8 cellular contexts compared by ENCODE assay signal in the genomic region with DNA sequence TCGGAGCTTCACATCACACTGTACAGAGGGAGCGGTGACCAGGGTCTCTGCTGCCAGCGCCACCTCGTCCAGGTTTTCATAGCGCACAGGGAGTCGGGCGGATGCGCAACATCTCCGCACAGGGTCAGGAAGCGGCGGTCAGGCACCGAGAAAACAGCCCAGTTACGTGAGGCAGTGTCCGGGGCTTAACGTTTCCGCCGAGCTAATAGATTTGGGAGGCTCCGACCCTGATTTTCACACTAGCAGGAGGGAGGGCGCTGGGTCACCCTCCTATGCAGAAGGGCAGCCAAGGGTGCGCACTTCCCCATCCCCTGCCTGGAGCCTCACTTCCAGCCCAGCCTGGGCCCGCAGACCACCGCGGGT. TPM values are rescaled to one million over a fixed set of nuclear protein-coding genes. Genes with fewer than 3 reads are reported as not detected.
A peak's percentile ranks its signal among the peaks of the same experiment; 100 is the strongest.
DNase-seq lines count a peak whose midpoint lies in the region; ATAC-seq and TF ChIP-seq lines count a peak whose summit lies in the region.

No MANE protein-coding gene starts in this region.

- no peak overlapping the region for H2BK120ac ChIP-seq in IMR-90 (ENCODE audit: low read depth, low read length)

- peak overlapping the region; percentile 6; the same call in 1 of the 2 replicates for H3K4me2 ChIP-seq in IMR-90 (ENCODE audit: low read depth, low read length)

- dilution Hi-C loops in IMR-90 (cut with HindIII; ENCODE audit: low sequenced_read_pairs, unreplicated experiment), result no loop called here

- intact Hi-C loops in IMR-90 (cut with micrococcal nuclease) (no loop called here), colonic mucosa (cut with DNase I) (no loop called here)

- no peaks in the 10 kb centered on the region for H3K9me1 ChIP-seq in IMR-90 (ENCODE audit: insufficient read depth, low read length)

- H3K23ac ChIP-seq in IMR-90 (ENCODE audit: low read depth, low read length), result no peak overlapping the region; the same call in 1 of the 2 replicates

- no peak for TF ChIP-seq CTCF in AG10803 (conservative IDR thresholded peaks at IDR 0.05; ENCODE audit: low read length)
- no peak for TF ChIP-seq CTCF in IMR-90 (conservative IDR thresholded peaks at IDR 0.05; ENCODE audit: low read depth, low read length)
- TF ChIP-seq CTCF in colonic mucosa (IDR thresholded peaks at IDR 0.05), result no peak

- H4K5ac ChIP-seq in IMR-90 (ENCODE audit: low read depth, low read length), result no peak overlapping the region

- H3K14ac ChIP-seq in IMR-90 (replicated peaks; ENCODE audit: low read depth, low read length), result no peak overlapping the region

- H3K36me3 ChIP-seq in IMR-90 (ENCODE audit: control insufficient read depth, insufficient read depth, low read length) (no peaks in the 10 kb centered on the region), colonic mucosa (no peaks in the 10 kb centered on the region)

- DNase-seq in AG10803 (ENCODE audit: low read depth) (no peak), IMR-90 (no peak), colonic mucosa (no peak), naive B cell (peak; percentile 2), AG08395 (ENCODE audit: low spot score) (no peak), pons (ENCODE audit: low spot score) (no peak)

- H4K20me1 ChIP-seq in IMR-90 (ENCODE audit: insufficient read depth, low read length), result no peaks in the 10 kb centered on the region

- no peak overlapping the region for H2BK15ac ChIP-seq in IMR-90 (ENCODE audit: low read depth, low read length)

- no peak overlapping the region for H3K18ac ChIP-seq in IMR-90 (ENCODE audit: low read depth, low read length)

- H3K56ac ChIP-seq in IMR-90 (ENCODE audit: extremely low read depth, insufficient read depth, low read length), result no peak overlapping the region

- in situ Hi-C loops in IMR-90 (cut with MboI; ENCODE audit: low sequenced_read_pairs), result no loop called here

- H3K27ac ChIP-seq in IMR-90 (ENCODE audit: insufficient read depth, low read length) (no peak overlapping the region), colonic mucosa (no peak overlapping the region)

- ATAC-seq in IMR-90 (ENCODE audit: low read depth), result peak; percentile 11; the same call in 1 of the 2 replicates
- peak; percentile 17 to 32 for ATAC-seq in naive B cell (ENCODE audit: low read depth in 2 of 2)
- ATAC-seq in HG03108 (IDR thresholded peaks at IDR 0.05; ENCODE audit: unreplicated experiment), result no peak
- ATAC-seq in HG03159 (IDR thresholded peaks at IDR 0.05; ENCODE audit: unreplicated experiment), result no peak

- BruUV-seq in IMR-90 (replicated peaks; lab: Mats Ljungman, UMichigan), result no TSS peak

- no peak overlapping the region for H3K9ac ChIP-seq in IMR-90 (ENCODE audit: low read depth, low read length)
- no peak overlapping the region for H3K9ac ChIP-seq in colonic mucosa (ENCODE audit: low read depth in 2 of 2, low read length in 2 of 2)

- H3K27me3 ChIP-seq in IMR-90 (ENCODE audit: control insufficient read depth, insufficient read depth, low read length) (peaks cover 47% of the 10 kb centered on the region), colonic mucosa (peaks cover 49% of the 10 kb centered on the region)

- no peak overlapping the region for H4K8ac ChIP-seq in IMR-90 (ENCODE audit: low read depth in 2 of 2, low read length in 2 of 2)

- H3K4me3 ChIP-seq in AG10803 (ENCODE audit: low read length) (peak overlapping the region; percentile 20; the same call in 1 of the 2 replicates), IMR-90 (ENCODE audit: insufficient read depth, low read depth, low read length) (no peak overlapping the region; the same call in 1 of the 2 replicates), colonic mucosa (peak overlapping the region; percentile 59)

- CTCF ChIA-PET in IMR-90 (lab: Yijun Ruan, JAX), result no interaction called here

- H3K27ac Mint-ChIP-seq in naive B cell, result peak overlapping the region in 3 of 6 donors; percentile 38 to 78 (median 59)

- H2BK20ac ChIP-seq in IMR-90 (ENCODE audit: low read depth, low read length), result no peak overlapping the region

- peak overlapping the region; percentile 76 for H2AFZ ChIP-seq in IMR-90 (replicated peaks; ENCODE audit: low read length, poor library complexity)

- 0% methylated on average over 3 of the region's 23 CpGs; no CpG with 5 or more reads in 1 of the 2 experiments for WGBS in IMR-90 (ENCODE audit: extremely low coverage in 2 of 2, insufficient read length in 1 of 2), 2 experiments

- no peak overlapping the region for H2BK5ac ChIP-seq in IMR-90 (ENCODE audit: low read depth, low read length, poor library complexity, severe bottlenecking)

- H3K36me3 Mint-ChIP-seq in naive B cell, result peaks cover 0 to 5% of the 10 kb centered on the region in 2 donors

- no peaks in the 10 kb centered on the region for H3K79me1 ChIP-seq in IMR-90 (ENCODE audit: low read depth in 1 of 2, low read length in 2 of 2)

- H3K4me3 Mint-ChIP-seq in naive B cell, result peak overlapping the region; percentile 71 to 90 (median 84)

- TF ChIP-seq POLR2A in IMR-90 (IDR thresholded peaks at IDR 0.05; ENCODE audit: low read depth, low read length), result no peak

- peaks cover 0 to 12% (median 3%) of the 10 kb centered on the region in 7 donors for H3K9me3 Mint-ChIP-seq in naive B cell

- no peak overlapping the region for H4K91ac ChIP-seq in IMR-90 (ENCODE audit: insufficient read depth, low read depth, low read length)

- H3K9me3 ChIP-seq in IMR-90 (ENCODE audit: control insufficient read depth, insufficient read depth, low read length) (no peaks in the 10 kb centered on the region), colonic mucosa (no peaks in the 10 kb centered on the region)

- H3K27me3 Mint-ChIP-seq in naive B cell, result peaks cover 50 to 87% (median 81%) of the 10 kb centered on the region in 3 donors

- no peak overlapping the region for H3K4ac ChIP-seq in IMR-90 (ENCODE audit: low read depth, low read length)

- no peak overlapping the region for H2AK5ac ChIP-seq in IMR-90 (ENCODE audit: low read depth, low read length)

- H3K4me1 ChIP-seq in IMR-90 (ENCODE audit: control insufficient read depth, insufficient read depth, low read length), result no peaks in the 10 kb centered on the region
- H3K4me1 ChIP-seq in colonic mucosa, result no peaks in the 10 kb centered on the region

- H3K4me1 Mint-ChIP-seq in naive B cell, result peaks cover 17 to 31% (median 28%) of the 10 kb centered on the region in 3 donors

- H2AK9ac ChIP-seq in IMR-90 (replicated peaks; ENCODE audit: low read depth, low read length, poor library complexity), result no peak overlapping the region

- POLR2A ChIA-PET in IMR-90 (lab: Charles Lee; ENCODE audit: unreplicated experiment), result no interaction called here

- no peak for TF ChIP-seq RAD21 in IMR-90 (IDR thresholded peaks at IDR 0.05; ENCODE audit: low read length)

TF ChIP-seq in IMR-90, 13 proteins besides CTCF, POLR2A, EP300 and RAD21:
- no peak for TF ChIP-seq MAZ (IDR thresholded peaks at IDR 0.05; ENCODE audit: borderline replicate concordance, low read depth, low read length)
- TF ChIP-seq CHD1 (IDR thresholded peaks at IDR 0.05; ENCODE audit: low read depth, low read length), result no peak
- TF ChIP-seq, protein P1, sequence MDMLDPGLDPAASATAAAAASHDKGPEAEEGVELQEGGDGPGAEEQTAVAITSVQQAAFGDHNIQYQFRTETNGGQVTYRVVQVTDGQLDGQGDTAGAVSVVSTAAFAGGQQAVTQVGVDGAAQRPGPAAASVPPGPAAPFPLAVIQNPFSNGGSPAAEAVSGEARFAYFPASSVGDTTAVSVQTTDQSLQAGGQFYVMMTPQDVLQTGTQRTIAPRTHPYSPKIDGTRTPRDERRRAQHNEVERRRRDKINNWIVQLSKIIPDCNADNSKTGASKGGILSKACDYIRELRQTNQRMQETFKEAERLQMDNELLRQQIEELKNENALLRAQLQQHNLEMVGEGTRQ (IDR thresholded peaks at IDR 0.05; ENCODE audit: low read depth, low read length), result no peak
- no peak for TF ChIP-seq NFE2L2 (IDR thresholded peaks at IDR 0.05; ENCODE audit: low read depth, low read length)
- TF ChIP-seq BHLHE40 (IDR thresholded peaks at IDR 0.05; ENCODE audit: low read depth, low read length), result no peak
- TF ChIP-seq MXI1 (IDR thresholded peaks at IDR 0.05; ENCODE audit: borderline replicate concordance, low read depth, low read length), result no peak
- TF ChIP-seq FOS (IDR thresholded peaks at IDR 0.05; ENCODE audit: low read depth, low read length), result no peak
- TF ChIP-seq CEBPB (IDR thresholded peaks at IDR 0.05; ENCODE audit: low read depth, low read length), result no peak
- no peak for TF ChIP-seq RCOR1 (IDR thresholded peaks at IDR 0.05; ENCODE audit: insufficient replicate concordance, low read length)
- no peak for TF ChIP-seq RFX5 (IDR thresholded peaks at IDR 0.05; ENCODE audit: low read depth, low read length)
- TF ChIP-seq, protein P2, sequence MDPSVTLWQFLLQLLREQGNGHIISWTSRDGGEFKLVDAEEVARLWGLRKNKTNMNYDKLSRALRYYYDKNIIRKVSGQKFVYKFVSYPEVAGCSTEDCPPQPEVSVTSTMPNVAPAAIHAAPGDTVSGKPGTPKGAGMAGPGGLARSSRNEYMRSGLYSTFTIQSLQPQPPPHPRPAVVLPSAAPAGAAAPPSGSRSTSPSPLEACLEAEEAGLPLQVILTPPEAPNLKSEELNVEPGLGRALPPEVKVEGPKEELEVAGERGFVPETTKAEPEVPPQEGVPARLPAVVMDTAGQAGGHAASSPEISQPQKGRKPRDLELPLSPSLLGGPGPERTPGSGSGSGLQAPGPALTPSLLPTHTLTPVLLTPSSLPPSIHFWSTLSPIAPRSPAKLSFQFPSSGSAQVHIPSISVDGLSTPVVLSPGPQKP (IDR thresholded peaks at IDR 0.05; ENCODE audit: borderline replicate concordance, low read depth, low read length), result no peak
- no peak for TF ChIP-seq MAFK (IDR thresholded peaks at IDR 0.05; ENCODE audit: low read depth, low read length)

RNA-seq across cellular contexts. Expression of a gene that starts 13.7 kb away (rescaled TPM):
- total RNA-seq in IMR-90 (2012; rRNA removed), result not detected in 2 replicates
- not detected in 2 replicates for polyA plus RNA-seq in IMR-90 (2012; rRNA removed)
- not detected in 2 replicates for polyA plus RNA-seq in IMR-90 (2012; cell fraction: cytosol; rRNA removed)
- polyA plus RNA-seq in IMR-90 (2012; cell fraction: nucleus; rRNA removed; ENCODE audit: low replicate concordance), result 0.02 and 0.09 TPM in 2 replicates
- 1 to 10 TPM; 2.8 to 5.3 TPM for total RNA-seq in colonic mucosa
- 1 to 10 TPM in 1 of 6 donors, under 1 TPM in 5; 0.08 to 1.4 (median 0.58) TPM for polyA plus RNA-seq in naive B cell (ENCODE audit: low read depth in 6 of 6)

Comparison
In these comparisons a context has a peak if more than half of its experiments do, and no peak if none do; other contexts are left out.
1. ATAC-seq: peak in IMR-90 (single experiment) and naive B cell (2 of 2); none in HG03108 (single experiment) and HG03159 (single experiment).